In genomic region chr5:66828046-66828550, GRCh38 we compare ENCODE assay signal across 7 cellular contexts.
DNase-seq lines count a peak whose midpoint lies in the region; ATAC-seq and TF ChIP-seq lines count a peak whose summit lies in the region.

No MANE protein-coding gene starts in this region.

- no peaks in the 10 kb centered on the region for H3K27me3 ChIP-seq in cardiac muscle cell

- DNase-seq in SK-N-DZ (ENCODE audit: low spot score): peak; percentile 25
- DNase-seq in cardiac muscle cell (ENCODE audit: low read depth in 1 of 2, low spot score in 1 of 2): no peak
- DNase-seq in retinal pigment epithelial cell (ENCODE audit: low read depth): no peak
- DNase-seq in NCI-H2029 (lab: John Stamatoyannopoulos, UW): no peak
- no peak for DNase-seq in NCI-H2107 treated with DMSO at 0.1 percent for 48 hours (lab: John Stamatoyannopoulos, UW; ENCODE audit: unreplicated experiment)
- no peak for DNase-seq in EL

- H3K9me3 ChIP-seq in cardiac muscle cell (ENCODE audit: low read depth): no peaks in the 10 kb centered on the region

- H3K4me3 ChIP-seq in cardiac muscle cell: peak overlapping the region; percentile 48
- peak overlapping the region; percentile 48 for H3K4me3 ChIP-seq in retinal pigment epithelial cell (ENCODE audit: low read length)

- ATAC-seq in GM21515 (IDR thresholded peaks at IDR 0.05; ENCODE audit: unreplicated experiment): peak; percentile 28

- H3K27ac ChIP-seq in cardiac muscle cell: peak overlapping the region; percentile 90

- H3K4me1 ChIP-seq in cardiac muscle cell (ENCODE audit: low read depth): peaks cover 55% of the 10 kb centered on the region

- TF ChIP-seq CTCF in cardiac muscle cell (IDR thresholded peaks at IDR 0.05; ENCODE audit: low read depth, low read length) (no peak), retinal pigment epithelial cell (conservative IDR thresholded peaks at IDR 0.05; ENCODE audit: low read depth, low read length) (no peak)

- no peaks in the 10 kb centered on the region for H3K36me3 ChIP-seq in cardiac muscle cell
